In genomic region chr6:168058691-168059551, GRCh38 we compare ENCODE assay signal across 21 cellular contexts. TPM values are rescaled to one million over a fixed set of nuclear protein-coding genes. Genes with fewer than 3 reads are reported as not detected.
"Had no signal": no experiment of that assay in that cellular context is flagged by ENCODE, and none has a peak within 500 bp of the region (broad histone marks: within the 10 kb centered on the region; RNA-seq: fewer than 3 reads in every experiment).

No MANE protein-coding gene starts in this region.

- H3K4me1 ChIP-seq: breast epithelium, parathyroid adenoma had no signal

- H3K36me3 ChIP-seq: ascending aorta, breast epithelium, tibial nerve, vagina had no signal

- H2AFZ ChIP-seq: parathyroid adenoma had no signal

- H3K27me3 ChIP-seq: ascending aorta, breast epithelium, tibial nerve, vagina had no signal

- H3K9ac ChIP-seq: parathyroid adenoma had no signal

- H3K4me3 ChIP-seq: ascending aorta, breast epithelium, tibial nerve, vagina had no signal

- H3K27ac ChIP-seq: ascending aorta, breast epithelium, parathyroid adenoma, tibial nerve, vagina had no signal

- DNase-seq: activated CD4-positive, alpha-beta T cell treated with anti-CD3 and anti-CD28 coated beads for 1 hour; activated CD4-positive, alpha-beta T cell treated with anti-CD3 and anti-CD28 coated beads, Interleukin-2, amount 50 U/mL, for 48 hours; activated CD8-positive, alpha-beta memory T cell treated with anti-CD3 and anti-CD28 coated beads, Interleukin-2, amount 10 ng/mL, durations not matched to agents 7 days and 5 days; activated naive CD4-positive, alpha-beta T cell treated with anti-CD3 and anti-CD28 coated beads for 36 hours; activated T-cell treated with anti-CD3 and anti-CD28 coated beads, Interleukin-2, amount 50 U/mL, for 1 hour; cerebellar nuclear complex; effector memory CD4-positive, alpha-beta T cell; head of caudate nucleus; islet precursor cell; naive B cell; stimulated activated CD4-positive, alpha-beta T cell treated with anti-CD3 and anti-CD28 coated beads, Interleukin-2, amount 100 ng/mL, for 48 hours; substantia nigra; T-helper 9 cell had no signal

- H3K79me2 ChIP-seq: parathyroid adenoma had no signal

- H3K9me3 ChIP-seq: ascending aorta, breast epithelium, tibial nerve, vagina had no signal

RNA-seq across cellular contexts. Expression of gene FRMD1, which starts 20.1 kb away (rescaled TPM):
- total RNA-seq: activated CD8-positive, alpha-beta memory T cell treated with anti-CD3 and anti-CD28 coated beads, Interleukin-2, amount 10 ng/mL, durations not matched to agents 7 days and 5 days; activated naive CD4-positive, alpha-beta T cell treated with anti-CD3 and anti-CD28 coated beads for 36 hours; activated T-helper 2 cell treated with anti-CD3 and anti-CD28 coated beads, Interferon-gamma antibody, Interleukin-2, Interleukin-4, amounts not matched to agents 10 μg/mL and 5 μg/mL and 100 μg/mL, durations not matched to agents 14 hours and 24 hours and 36 hours; ascending aorta; frontal cortex; lung microvascular endothelial cell; vagina had no signal
